8 cellular contexts compared by ENCODE assay signal in the genomic region with DNA sequence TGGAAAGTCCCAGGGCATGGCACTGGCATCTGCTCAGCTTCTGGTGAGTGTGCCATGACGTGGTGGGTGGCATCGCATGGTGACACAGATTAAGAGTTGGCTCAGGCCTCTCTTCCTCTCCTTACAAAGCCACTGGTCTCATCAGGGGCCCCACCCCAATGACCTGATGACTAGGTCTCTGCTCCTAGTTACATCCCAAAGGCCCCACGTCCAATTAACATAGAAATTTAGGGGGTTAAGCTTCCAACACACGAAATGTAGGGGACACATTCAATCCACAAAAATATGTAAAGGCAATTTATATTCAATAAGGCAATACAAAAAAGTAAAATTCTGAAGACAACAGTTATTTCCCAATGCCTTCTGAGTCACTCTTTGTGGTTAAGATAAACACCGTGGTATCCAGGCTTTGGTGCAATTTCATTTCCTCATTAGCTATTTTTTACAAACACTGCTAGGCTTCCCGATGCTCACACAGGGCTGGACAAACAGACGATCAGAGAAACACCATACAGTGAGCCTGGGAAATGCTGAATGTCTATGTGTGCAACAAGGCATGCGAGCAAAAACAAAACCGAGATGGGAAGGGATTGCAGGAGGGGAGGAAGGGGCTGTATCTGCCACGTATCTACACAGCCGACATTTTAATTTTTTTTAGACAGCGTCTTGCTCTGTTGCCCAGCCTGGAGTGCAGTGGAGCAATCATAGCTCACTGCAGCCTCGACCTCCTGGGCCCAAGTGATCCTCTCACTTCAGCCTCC.
DNase-seq lines count a peak whose midpoint lies in the region; ATAC-seq, FAIRE-seq and TF ChIP-seq lines count a peak whose summit lies in the region.

No MANE protein-coding gene starts in this region.

- H3K9ac ChIP-seq in GM12878 (ENCODE audit: control insufficient read depth, insufficient read depth, low read length) (peak overlapping the region; percentile 24), kidney (ENCODE audit: low read length in 2 of 2) (no peak overlapping the region)

- TF ChIP-seq CTCF in RWPE1 (conservative IDR thresholded peaks at IDR 0.05; ENCODE audit: low read depth) (no peak), GM12878 (IDR thresholded peaks at IDR 0.05 in 2 of 3, conservative IDR thresholded peaks at IDR 0.05 in 1 of 3; ENCODE audit: control insufficient read depth in 2 of 3, extremely low read depth in 1 of 3, insufficient read depth in 1 of 3, low read depth in 3 of 3, low read length in 3 of 3) (no peak), lower lobe of right lung (IDR thresholded peaks at IDR 0.05) (no peak), kidney (IDR thresholded peaks at IDR 0.05; ENCODE audit: borderline replicate concordance, extremely low read depth, insufficient read depth) (no peak)

- H3K4me2 ChIP-seq in GM12878 (ENCODE audit: control insufficient read depth, insufficient read depth): peak overlapping the region; percentile 56

- SMC1A ChIA-PET in GM12878 (lab: Charles Lee; ENCODE audit: uncharacterized antibody, unreplicated experiment): interaction anchor here (0.7 to 5.5 kb wide), 8 partner anchors 11 to 146 kb away, joined by 3 to 69 read pairs (median 5); no protein-coding TSS in a partner anchor

- peaks cover 2 to 17% of the 10 kb centered on the region in 2 experiments; a peak in 3 of 4 replicates for H3K36me3 ChIP-seq in GM12878 (ENCODE audit: control insufficient read depth in 2 of 2, insufficient read depth in 2 of 2, low read length in 1 of 2)
- H3K36me3 ChIP-seq in lower lobe of right lung: peaks cover 10% of the 10 kb centered on the region
- no peaks in the 10 kb centered on the region for H3K36me3 ChIP-seq in kidney (ENCODE audit: control insufficient read depth in 1 of 2, insufficient read depth in 2 of 2, low read length in 2 of 2)

- POLR2A ChIA-PET in RWPE1 (lab: Yijun Ruan, JAX; ENCODE audit: low non-redundant PET): no interaction called here
- POLR2A ChIA-PET in GM12878 (lab: Charles Lee): interaction anchor here (0.8 to 1.4 kb wide), 3 partner anchors 31 to 64 kb away, joined by 3 to 4 read pairs (median 3); no protein-coding TSS in a partner anchor

- H3K4me1 ChIP-seq in GM12878 (ENCODE audit: control insufficient read depth, insufficient read depth, low read length) (peaks cover 89% of the 10 kb centered on the region), lower lobe of right lung (peaks cover 91% of the 10 kb centered on the region), kidney (ENCODE audit: control insufficient read depth in 1 of 2, insufficient read depth in 1 of 2, low read depth in 1 of 2, low read length in 2 of 2) (peaks cover 0 to 14% of the 10 kb centered on the region in 2 donors)

- H3K4me3 ChIP-seq in GM12878 (peak overlapping the region; percentile 1; the same call in 1 of the 2 replicates), lower lobe of right lung (no peak overlapping the region), kidney (ENCODE audit: low read length in 2 of 2) (no peak overlapping the region)

- intact Hi-C loops in GM12878 (cut with micrococcal nuclease; ENCODE audit: unreplicated experiment) (loop anchor here (1.0 kb wide), 1 partner anchor 63 kb away; no protein-coding TSS in a partner anchor), lower lobe of right lung (cut with DNase I) (no loop called here), kidney (cut with DNase I) (no loop called here)

- FAIRE-seq in GM12878 (lab: Jason Lieb, UNC) (no peak), urothelium cell line (lab: Jason Lieb, UNC) (peak; percentile 55), kidney (lab: Jason Lieb, UNC) (no peak)

- H2AFZ ChIP-seq in GM12878 (ENCODE audit: control insufficient read depth, low read depth, low read length): no peak overlapping the region

- no peak for TF ChIP-seq RAD21 in GM12878 (IDR thresholded peaks at IDR 0.05; ENCODE audit: insufficient read depth, low read depth, low read length)

- CTCF ChIA-PET in RWPE1 (lab: Yijun Ruan, JAX) (no interaction called here), GM12878 (lab: Yijun Ruan, JAX) (interaction anchor here (0.6 to 7.2 kb wide), 6 partner anchors 12 to 146 kb away, joined by 3 to 37 read pairs (median 3); no protein-coding TSS in a partner anchor)

- ATAC-seq in GM18505 (IDR thresholded peaks at IDR 0.05; ENCODE audit: unreplicated experiment): peak; percentile 40
- peak; percentile 23 for ATAC-seq in HG03039 (IDR thresholded peaks at IDR 0.05; ENCODE audit: unreplicated experiment)
- peak; percentile 46 for ATAC-seq in GM12878
- ATAC-seq in lower lobe of right lung: peak; percentile 27 to 52

- BruUV-seq in GM12878 (replicated peaks; lab: Mats Ljungman, UMichigan): no TSS peak

- no peaks in the 10 kb centered on the region for H3K27me3 ChIP-seq in GM12878 (replicated peaks in 1 of 2; ENCODE audit: control insufficient read depth in 2 of 2, insufficient read depth in 2 of 2, low read length in 1 of 2)
- H3K27me3 ChIP-seq in lower lobe of right lung (ENCODE audit: low read depth): no peaks in the 10 kb centered on the region

- TF ChIP-seq POLR2A in GM18505 (IDR thresholded peaks at IDR 0.05; ENCODE audit: borderline replicate concordance, extremely low read depth, insufficient read depth, insufficient read length) (no peak), GM12878 (IDR thresholded peaks at IDR 0.05; ENCODE audit: low read depth, low read length) (no peak)

- peak; percentile 42 to 61; a peak in 2 of 4 replicates for TF ChIP-seq EP300 in GM12878 (IDR thresholded peaks at IDR 0.05; ENCODE audit: borderline replicate concordance in 1 of 2, control insufficient read depth in 1 of 2, low read depth in 2 of 2, low read length in 2 of 2)

- RAD21 ChIA-PET in GM12878 (lab: Charles Lee; ENCODE audit: unreplicated experiment): interaction anchor here (0.7 to 1.0 kb wide), 3 partner anchors 32 to 61 kb away, joined by 4 to 6 read pairs (median 4); no protein-coding TSS in a partner anchor

- H3K79me2 ChIP-seq in GM12878 (ENCODE audit: control insufficient read depth, insufficient read depth, low read length): peaks cover 36% of the 10 kb centered on the region

- H4K20me1 ChIP-seq in GM12878 (ENCODE audit: control insufficient read depth, insufficient read depth): no peaks in the 10 kb centered on the region

- in situ Hi-C loops in GM12878 (cut with MboI): loop anchor here (10.0 kb wide), 1 partner anchor 59 kb away; no protein-coding TSS in a partner anchor

- DNase-seq in RWPE1 (ENCODE audit: low spot score): peak; percentile 62
- peak; percentile 87 for DNase-seq in GM12878 (ENCODE audit: low read depth, low spot score)
- DNase-seq in lower lobe of right lung: peak; percentile 86
- peak; percentile 57 for DNase-seq in urothelium cell line (ENCODE audit: low spot score)
- no peak for DNase-seq in kidney
- DNase-seq in DMS153 (lab: John Stamatoyannopoulos, UW): no peak

- H3K27ac ChIP-seq in RWPE1 (peak overlapping the region; percentile 91), GM12878 (ENCODE audit: control insufficient read depth, insufficient read depth) (peak overlapping the region; percentile 97), lower lobe of right lung (peak overlapping the region; percentile 81), kidney (ENCODE audit: low read depth in 2 of 2, low read length in 2 of 2) (no peak overlapping the region)

- 4% methylated on average over 13 of the region's 13 CpGs for WGBS in GM12878 (ENCODE audit: insufficient coverage, insufficient replicate concordance, low lambda C conversion rate, missing lambda C conversion rate)

- no peaks in the 10 kb centered on the region for H3K9me3 ChIP-seq in GM12878 (replicated peaks; ENCODE audit: control insufficient read depth, insufficient read depth, low read length)
- no peaks in the 10 kb centered on the region for H3K9me3 ChIP-seq in lower lobe of right lung
- no peaks in the 10 kb centered on the region for H3K9me3 ChIP-seq in kidney (ENCODE audit: control insufficient read depth in 1 of 2, low read length in 2 of 2)

TF ChIP-seq in GM12878, 131 proteins besides CTCF, POLR2A, EP300 and RAD21 (continues in another document):
- TF ChIP-seq FOXK2 (IDR thresholded peaks at IDR 0.05) (no peak), MTA3 (IDR thresholded peaks at IDR 0.05; ENCODE audit: borderline replicate concordance, low read length) (peak; percentile 70; the same call in 1 of the 2 replicates), SREBF2 (IDR thresholded peaks at IDR 0.05; ENCODE audit: low read length) (no peak), SRF (IDR thresholded peaks at IDR 0.05; ENCODE audit: low read depth in 2 of 2, low read length in 2 of 2) (no peak), SPI1 (IDR thresholded peaks at IDR 0.05; ENCODE audit: borderline replicate concordance, insufficient read depth, low read depth, low read length) (peak; percentile 90), HDGF (IDR thresholded peaks at IDR 0.05) (no peak), RAD51 (IDR thresholded peaks at IDR 0.05) (no peak)
- TF ChIP-seq, protein P1, sequence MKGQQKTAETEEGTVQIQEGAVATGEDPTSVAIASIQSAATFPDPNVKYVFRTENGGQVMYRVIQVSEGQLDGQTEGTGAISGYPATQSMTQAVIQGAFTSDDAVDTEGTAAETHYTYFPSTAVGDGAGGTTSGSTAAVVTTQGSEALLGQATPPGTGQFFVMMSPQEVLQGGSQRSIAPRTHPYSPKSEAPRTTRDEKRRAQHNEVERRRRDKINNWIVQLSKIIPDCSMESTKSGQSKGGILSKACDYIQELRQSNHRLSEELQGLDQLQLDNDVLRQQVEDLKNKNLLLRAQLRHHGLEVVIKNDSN (IDR thresholded peaks at IDR 0.05; ENCODE audit: borderline replicate concordance, extremely low read length, insufficient read depth, low read depth, low read length): no peak
- TF ChIP-seq, protein P2, sequence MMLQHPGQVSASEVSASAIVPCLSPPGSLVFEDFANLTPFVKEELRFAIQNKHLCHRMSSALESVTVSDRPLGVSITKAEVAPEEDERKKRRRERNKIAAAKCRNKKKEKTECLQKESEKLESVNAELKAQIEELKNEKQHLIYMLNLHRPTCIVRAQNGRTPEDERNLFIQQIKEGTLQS (IDR thresholded peaks at IDR 0.05; ENCODE audit: borderline replicate concordance, extremely low read depth, low read depth, low read length): no peak

Comparison
In these comparisons a context has a peak if more than half of its experiments do, and no peak if none do; other contexts are left out.
1. DNase-seq: peak in RWPE1 (single experiment), GM12878 (single experiment), lower lobe of right lung (single experiment) and urothelium cell line (single experiment); none in kidney (single experiment) and DMS153 (single experiment).
2. H3K27ac ChIP-seq: peak in RWPE1 (single experiment), GM12878 (single experiment) and lower lobe of right lung (single experiment); none in kidney (0 of 2).
3. Peak in every context shown above with its lines, with median percentiles within 50 percentile points of each other: ATAC-seq.